ENCODE assay signal across 31 cellular contexts in genomic region chr3:43016513-43016865, GRCh38. TPM values are rescaled to one million over a fixed set of nuclear protein-coding genes. Genes with fewer than 3 reads are reported as not detected.
A peak's percentile ranks its signal among the peaks of the same experiment; 100 is the strongest.
DNase-seq lines count a peak whose midpoint lies in the region; ATAC-seq, FAIRE-seq and TF ChIP-seq lines count a peak whose summit lies in the region.
"Had no signal": no experiment of that assay in that cellular context is flagged by ENCODE, and none has a peak within 500 bp of the region (broad histone marks: within the 10 kb centered on the region; RNA-seq: fewer than 3 reads in every experiment).

No MANE protein-coding gene starts in this region.

- no peak overlapping the region for H3K4me3 Mint-ChIP-seq in CD4-positive, alpha-beta T cell
- no peak overlapping the region for H3K4me3 Mint-ChIP-seq in naive thymus-derived CD8-positive, alpha-beta T cell
- H3K4me3 Mint-ChIP-seq: activated T-cell treated with anti-CD3 and anti-CD28 coated beads, Interleukin-2, amount 50 U/mL, for 72 hours; stimulated activated memory B cell treated with anti-CD40 and anti-IgM and Interleukin-4, amounts not matched to agents 10 μg/mL and 1 μg/mL and 100 μg/mL, for 72 hours had no signal

- H3K9me3 ChIP-seq in CD4-positive, alpha-beta T cell (ENCODE audit: control insufficient read depth, low read length), result peaks cover 52% of the 10 kb centered on the region
- H3K9me3 ChIP-seq in K562 (replicated peaks; ENCODE audit: control insufficient read depth, insufficient read depth, low read depth, low read length), result no peaks in the 10 kb centered on the region; the same call in 1 of the 2 replicates
- H3K9me3 ChIP-seq: adrenal gland, colonic mucosa, right atrium auricular region, suprapubic skin had no signal

- no peaks in the 10 kb centered on the region for H3K9me3 Mint-ChIP-seq in CD4-positive, alpha-beta T cell
- H3K9me3 Mint-ChIP-seq in naive thymus-derived CD8-positive, alpha-beta T cell, result peaks cover 0 to 9% (median 3%) of the 10 kb centered on the region in 9 donors
- H3K9me3 Mint-ChIP-seq: stimulated activated memory B cell treated with anti-CD40 and anti-IgM and Interleukin-4, amounts not matched to agents 10 μg/mL and 1 μg/mL and 100 μg/mL, for 72 hours had no signal

- H4K20me1 ChIP-seq in K562 (replicated peaks; ENCODE audit: control insufficient read depth, insufficient read depth, low read length), result no peaks in the 10 kb centered on the region

- no peaks in the 10 kb centered on the region for H3K4me1 Mint-ChIP-seq in CD4-positive, alpha-beta T cell (ENCODE audit: low read depth)
- peaks cover 7 to 34% (median 29%) of the 10 kb centered on the region in 4 donors for H3K4me1 Mint-ChIP-seq in naive thymus-derived CD8-positive, alpha-beta T cell
- H3K4me1 Mint-ChIP-seq: stimulated activated memory B cell treated with anti-CD40 and anti-IgM and Interleukin-4, amounts not matched to agents 10 μg/mL and 1 μg/mL and 100 μg/mL, for 72 hours had no signal

- no peaks in the 10 kb centered on the region for H3K4me1 ChIP-seq in K562 (replicated peaks in 1 of 2; ENCODE audit: control insufficient read depth in 2 of 2, insufficient read depth in 2 of 2, low read length in 2 of 2)
- H3K4me1 ChIP-seq: adrenal gland, colonic mucosa had no signal

- H3K27ac Mint-ChIP-seq in CD4-positive, alpha-beta T cell, result no peak overlapping the region
- H3K27ac Mint-ChIP-seq in naive thymus-derived CD8-positive, alpha-beta T cell, result no peak overlapping the region
- H3K27ac Mint-ChIP-seq: activated T-cell treated with anti-CD3 and anti-CD28 coated beads, Interleukin-2, amount 50 U/mL, for 72 hours; stimulated activated memory B cell treated with anti-CD40 and anti-IgM and Interleukin-4, amounts not matched to agents 10 μg/mL and 1 μg/mL and 100 μg/mL, for 72 hours had no signal

- no peaks in the 10 kb centered on the region for H3K27me3 Mint-ChIP-seq in CD4-positive, alpha-beta T cell
- no peaks in the 10 kb centered on the region for H3K27me3 Mint-ChIP-seq in naive thymus-derived CD8-positive, alpha-beta T cell

- CTCF ChIA-PET in CD4-positive, alpha-beta T cell (lab: Charles Lee), result no interaction called here
- CTCF ChIA-PET in K562 (lab: Yijun Ruan, JAX; ENCODE audit: low intra/inter-chr PET ratio), result no interaction called here

- TF ChIP-seq RAD21 in K562 (CRISPR knock-in tag; conservative IDR thresholded peaks at IDR 0.05 in 1 of 2, IDR thresholded peaks at IDR 0.05 in 1 of 2), result no peak

- H3K4me2 ChIP-seq in K562 (ENCODE audit: insufficient read depth, low read length), result no peak overlapping the region

- H3K79me2 ChIP-seq in K562 (ENCODE audit: control insufficient read depth, insufficient read depth, low read length), result no peaks in the 10 kb centered on the region

- no peaks in the 10 kb centered on the region for H3K9me1 ChIP-seq in K562 (ENCODE audit: control insufficient read depth, insufficient read depth, low read length)

- WGBS in K562 (ENCODE audit: insufficient coverage, low coverage, missing lambda C conversion rate), result 0% methylated on average over 2 of the region's 2 CpGs

- in situ Hi-C loops in K562 (cut with MboI), result no loop called here

- FAIRE-seq in K562 (lab: Jason Lieb, UNC), result no peak
- FAIRE-seq: GM12892 had no signal

- no peaks in the 10 kb centered on the region for H3K36me3 ChIP-seq in K562 (ENCODE audit: control insufficient read depth, insufficient read depth, low read length)
- H3K36me3 ChIP-seq: adrenal gland, brain microvascular endothelial cell, colonic mucosa, right atrium auricular region, suprapubic skin had no signal

- H3K36me3 Mint-ChIP-seq in CD4-positive, alpha-beta T cell (ENCODE audit: low read depth), result no peaks in the 10 kb centered on the region
- peaks cover 0 to 4% (median 0%) of the 10 kb centered on the region in 3 donors for H3K36me3 Mint-ChIP-seq in naive thymus-derived CD8-positive, alpha-beta T cell
- H3K36me3 Mint-ChIP-seq: stimulated activated memory B cell treated with anti-CD40 and anti-IgM and Interleukin-4, amounts not matched to agents 10 μg/mL and 1 μg/mL and 100 μg/mL, for 72 hours had no signal

- peak overlapping the region; percentile 71 for H3K27ac ChIP-seq in CD4-positive, alpha-beta T cell (ENCODE audit: low read depth, low read length)
- H3K27ac ChIP-seq in HL-60 (replicated peaks) (peak overlapping the region; percentile 43), K562 (ENCODE audit: extremely low read depth, low read depth, low read length) (no peak overlapping the region)
- H3K27ac ChIP-seq: brain microvascular endothelial cell, C4-2B, colonic mucosa, right atrium auricular region, suprapubic skin had no signal

- DNase-seq in CD4-positive, alpha-beta T cell, result peak in 1 of 10 experiments; percentile 19
- DNase-seq in HL-60 (ENCODE audit: low read depth in 1 of 2, low spot score in 1 of 2) (no peak), K562 (ENCODE audit: extremely low read depth in 1 of 4, low spot score in 3 of 4) (no peak), NCI-H510A treated with DMSO at 0.1 percent for 48 hours (lab: John Stamatoyannopoulos, UW) (no peak)
- DNase-seq in naive thymus-derived CD8-positive, alpha-beta T cell, result peak in 2 of 10 donors; percentile 42 to 52
- DNase-seq: activated CD4-positive, alpha-beta T cell treated with anti-CD3 and anti-CD28 coated beads for 4 hours; activated naive CD4-positive, alpha-beta T cell; activated T-cell treated with anti-CD3 and anti-CD28 coated beads, Interleukin-2, amount 50 U/mL, for 72 hours; brain microvascular endothelial cell; colonic mucosa; foreskin fibroblast; head of caudate nucleus; kidney glomerular epithelial cell; NCI-H1092; NCI-H187; NCI-H69; stimulated activated CD4-positive, alpha-beta T cell treated with anti-CD3 and anti-CD28 coated beads, Interleukin-12 subunit alpha, Interleukin-12 subunit beta, amount 100 ng/mL, for 4 hours; stimulated activated CD4-positive, alpha-beta T cell treated with anti-CD3 and anti-CD28 coated beads, Interleukin-4, amount 100 ng/mL, for 4 hours had no signal

- POLR2A ChIA-PET in CD4-positive, alpha-beta T cell (lab: Charles Lee), result no interaction called here
- POLR2A ChIA-PET in K562 (lab: Yijun Ruan, JAX), result no interaction called here
- POLR2A ChIA-PET in naive thymus-derived CD8-positive, alpha-beta T cell (lab: Charles Lee), result no interaction called here

- H3K4me3 ChIP-seq in HL-60 (replicated peaks; ENCODE audit: insufficient read depth, low read length), result no peak overlapping the region
- H3K4me3 ChIP-seq in K562, result no peak overlapping the region
- H3K4me3 ChIP-seq: adrenal gland, colonic mucosa, lung, right atrium auricular region, suprapubic skin had no signal

- no peak for TF ChIP-seq EP300 in K562 (IDR thresholded peaks at IDR 0.05; ENCODE audit: low read length)

- no peaks in the 10 kb centered on the region for H3K27me3 ChIP-seq in CD4-positive, alpha-beta T cell (ENCODE audit: control insufficient read depth, insufficient read depth, low read length)
- no peaks in the 10 kb centered on the region for H3K27me3 ChIP-seq in HL-60 (ENCODE audit: insufficient read depth, poor library complexity, severe bottlenecking)
- H3K27me3 ChIP-seq in K562 (ENCODE audit: control insufficient read depth in 2 of 2, insufficient read depth in 2 of 2, low read length in 2 of 2), result 0 out of 5 replicates have a peak, but pooled peaks cover 0 to 3% of the 10 kb centered on the region in 2 experiments
- H3K27me3 ChIP-seq: adrenal gland, brain microvascular endothelial cell, colonic mucosa, right atrium auricular region, suprapubic skin had no signal

- TF ChIP-seq POLR2A in K562 (conservative IDR thresholded peaks at IDR 0.05), result no peak

- intact Hi-C loops in CD4-positive, alpha-beta T cell (cut with DNase I, micrococcal nuclease), result loop anchor here in 1 of 2 experiments (10.0 kb wide), 1 partner anchor 368 kb away; no protein-coding TSS in a partner anchor
- intact Hi-C loops in K562 (cut with micrococcal nuclease), result no loop called here

- H3K9ac ChIP-seq in K562 (ENCODE audit: insufficient read depth in 1 of 2, low read depth in 2 of 2, low read length in 2 of 2), result no peak overlapping the region

- BruUV-seq in K562 (replicated peaks; lab: Mats Ljungman, UMichigan), result no TSS peak

- ATAC-seq in CD4-positive, alpha-beta T cell (ENCODE audit: poor library complexity), result peak; percentile 11
- ATAC-seq in K562 (no peak), HG03565 (IDR thresholded peaks at IDR 0.05; ENCODE audit: unreplicated experiment) (no peak), HG03280 (IDR thresholded peaks at IDR 0.05; ENCODE audit: unreplicated experiment) (no peak), HG02571 (IDR thresholded peaks at IDR 0.05; ENCODE audit: unreplicated experiment) (no peak)
- peak; percentile 11 to 17 for ATAC-seq in naive thymus-derived CD8-positive, alpha-beta T cell
- ATAC-seq: activated T-cell treated with anti-CD3 and anti-CD28 coated beads, Interleukin-2, amount 50 U/mL, for 72 hours; esophagus mucosa; stimulated activated memory B cell treated with anti-CD40 and anti-IgM and Interleukin-4, amounts not matched to agents 10 μg/mL and 1 μg/mL and 100 μg/mL, for 72 hours had no signal

- no peak overlapping the region for H2AFZ ChIP-seq in K562 (ENCODE audit: low read depth, low read length)

- TF ChIP-seq CTCF in CD4-positive, alpha-beta T cell (IDR thresholded peaks at IDR 0.05), result no peak
- TF ChIP-seq CTCF in HL-60 (IDR thresholded peaks at IDR 0.05; ENCODE audit: insufficient read depth, low read length) (no peak), K562 (IDR thresholded peaks at IDR 0.05 in 2 of 3, conservative IDR thresholded peaks at IDR 0.05 in 1 of 3; ENCODE audit: insufficient read depth in 2 of 3, low read depth in 1 of 3, low read length in 3 of 3) (no peak)

RNA-seq across cellular contexts. Expression of gene GASK1A, which starts 37.4 kb away (rescaled TPM):
- under 1 TPM in 1 of 2 experiments, not detected in 1; 0.28 TPM for total RNA-seq in CD4-positive, alpha-beta T cell
- total RNA-seq in K562 (2011; cell fraction: chromatin; rRNA removed; ENCODE audit: low replicate concordance), result not detected in 2 replicates
- total RNA-seq in K562 (2011; cell fraction: nucleolus; rRNA removed), result not detected in 2 replicates
- total RNA-seq in K562 (2011; cell fraction: nucleoplasm; rRNA removed), result not detected in 2 replicates
- total RNA-seq in K562 (2014; rRNA removed) (0.05 TPM in 1 of 2 replicates, not detected in the other), K562 (2014; rRNA removed; fragmentation: Illumina TruSeq; extraction: Trizol) (0.10 TPM in 1 of 2 replicates, not detected in the other), K562 (2015; rRNA removed; fragmentation: Illumina TruSeq; extraction: Trizol) (not detected in 2 replicates), K562 (2021) (0.13 TPM in 1 of 2 replicates, not detected in the other)
- polyA plus RNA-seq in K562 (2011; rRNA removed) (0.04 and 0.07 TPM in 2 replicates), K562 (2014; fragmentation: Illumina TruSeq; extraction: Trizol) (0.06 and 0.07 TPM in 2 replicates), K562 (2014; fragmentation: Nextera tagmentation; extraction: Ambion mirVana) (not detected), K562 (2014; rRNA removed) (0.11 TPM in 1 of 2 replicates, not detected in the other)
- polyA plus RNA-seq in K562 (2011; cell fraction: cytosol; rRNA removed), result 0.03 and 0.07 TPM in 2 replicates
- 0.07 and 0.13 TPM in 2 replicates for polyA plus RNA-seq in K562 (2011; cell fraction: nucleus; rRNA removed)
- 0.03 and 0.40 TPM in 2 replicates for polyA plus RNA-seq in K562 (2012)
- 0.09 TPM in 1 of 2 replicates, not detected in the other for polyA minus RNA-seq in K562 (2011; rRNA and poly(A)+ RNA removed)
- not detected in 2 replicates for polyA minus RNA-seq in K562 (2011; cell fraction: cytosol; rRNA and poly(A)+ RNA removed)
- polyA minus RNA-seq in K562 (2011; cell fraction: nucleus; rRNA and poly(A)+ RNA removed), result not detected in 2 replicates
- total RNA-seq in naive thymus-derived CD8-positive, alpha-beta T cell, result under 1 TPM in 1 of 2 experiments, not detected in 1; 0.14 TPM
- polyA plus RNA-seq in naive thymus-derived CD8-positive, alpha-beta T cell, result under 1 TPM in 1 of 3 donors, not detected in 2; 0.09 TPM
- total RNA-seq: RPMI7951 had no signal
- polyA plus RNA-seq: neural cell had no signal

Comparison
In these comparisons a context has a peak if more than half of its experiments do, and no peak if none do; other contexts are left out.
1. ATAC-seq: peak in CD4-positive, alpha-beta T cell (single experiment) and naive thymus-derived CD8-positive, alpha-beta T cell (2 of 2); none in K562 (single experiment), HG03565 (single experiment), HG03280 (single experiment) and HG02571 (single experiment).